19 cellular contexts compared by ENCODE assay signal in the genomic region with DNA sequence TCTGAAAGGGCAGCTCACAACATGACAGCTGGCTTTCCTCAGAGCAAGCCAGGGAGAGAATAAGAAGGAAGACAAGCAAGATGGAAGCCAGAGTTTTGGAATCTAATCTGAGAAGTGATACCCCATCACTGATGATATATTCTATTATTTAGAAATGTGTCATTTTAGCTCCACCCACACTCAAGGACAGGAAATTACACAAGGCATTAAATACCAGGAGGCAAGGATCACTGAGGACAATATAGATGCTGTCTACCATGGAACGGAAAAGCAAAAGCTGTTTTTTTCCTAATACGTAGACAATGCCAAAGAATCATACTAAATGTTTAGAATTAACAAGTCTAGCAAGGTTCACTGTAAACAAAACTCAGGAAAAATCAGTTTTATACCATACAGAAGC.
"Had no signal": no experiment of that assay in that cellular context is flagged by ENCODE, and none has a peak within 500 bp of the region (broad histone marks: within the 10 kb centered on the region; RNA-seq: fewer than 3 reads in every experiment).

No MANE protein-coding gene starts in this region.

- H3K36me3 Mint-ChIP-seq: natural killer cell had no signal

- H3K27ac Mint-ChIP-seq: natural killer cell, progenitor cell of endocrine pancreas, type B pancreatic cell had no signal

- H3K4me3 ChIP-seq: coronary artery, gastroesophageal sphincter, neural progenitor cell, pancreas, smooth muscle cell, suprapubic skin, thyroid gland had no signal

- H3K4me3 Mint-ChIP-seq: natural killer cell, neural progenitor cell, type B pancreatic cell had no signal

- H3K9me3 Mint-ChIP-seq: neural progenitor cell, type B pancreatic cell had no signal

- H3K4me1 Mint-ChIP-seq: neural progenitor cell had no signal

- ATAC-seq: esophagus mucosa, gastroesophageal sphincter, left cardiac atrium, natural killer cell, pancreas, right cardiac atrium had no signal

- H3K27me3 Mint-ChIP-seq: progenitor cell of endocrine pancreas, type B pancreatic cell had no signal

- DNase-seq: effector memory CD4-positive, alpha-beta T cell; foreskin fibroblast; glutamatergic neuron; left cardiac atrium; natural killer cell; nucleus accumbens; pancreas; right cardiac atrium; stimulated activated CD4-positive, alpha-beta T cell treated with anti-CD3 and anti-CD28 coated beads, Interleukin-2, amount 100 ng/mL, for 48 hours; stimulated activated naive CD4-positive, alpha-beta T cell treated with Interleukin-2 at 50 U/mL for 16 hours; thyroid gland had no signal

- H3K27ac ChIP-seq: coronary artery, gastroesophageal sphincter, neural progenitor cell, pancreas, suprapubic skin, thyroid gland had no signal
